1 cellular context compared by ENCODE assay signal in the genomic region with DNA sequence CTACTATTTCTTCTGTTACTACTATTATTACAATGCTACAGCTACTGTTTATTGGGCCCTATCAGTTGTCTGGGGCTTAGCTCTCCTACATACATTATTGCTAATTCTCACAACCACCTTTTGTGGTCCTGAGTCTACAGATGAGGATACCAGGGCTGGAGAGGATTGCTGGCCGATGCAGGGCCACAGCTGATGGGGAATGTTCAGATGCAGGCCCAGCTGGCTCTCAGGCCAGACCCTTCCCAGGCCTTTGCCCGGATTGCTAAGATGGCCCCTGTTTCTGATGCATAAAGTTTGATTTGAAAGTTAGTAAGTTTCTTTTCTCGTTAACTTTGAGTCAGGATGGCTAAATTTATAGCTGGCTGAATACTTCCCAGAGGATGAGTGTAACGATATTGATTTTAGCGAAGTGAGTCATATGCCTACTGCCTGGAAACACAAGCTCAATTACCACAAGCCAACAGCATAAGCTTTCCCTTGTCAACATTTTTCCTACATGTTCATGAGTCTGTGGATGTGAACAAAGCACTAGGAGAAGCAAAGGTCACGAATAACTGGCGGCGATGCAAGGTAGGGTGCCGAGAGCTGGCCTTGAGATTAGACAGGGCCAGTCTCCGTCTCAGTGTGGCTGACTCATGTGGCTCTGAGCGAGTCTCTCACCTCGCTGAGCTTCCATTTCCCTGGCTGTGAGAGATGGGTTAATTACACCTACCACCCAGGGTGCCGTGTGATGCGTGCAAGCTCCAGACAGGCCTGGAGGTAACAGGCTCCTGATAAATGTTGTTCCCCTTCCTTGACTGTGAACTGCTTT.
TF ChIP-seq lines count a peak whose summit lies in the region.

No MANE protein-coding gene starts in this region.

TF ChIP-seq in HepG2, 621 proteins besides CTCF, POLR2A, EP300 and RAD21 (continued from another document and continues in another):
- TF ChIP-seq, protein P1, sequence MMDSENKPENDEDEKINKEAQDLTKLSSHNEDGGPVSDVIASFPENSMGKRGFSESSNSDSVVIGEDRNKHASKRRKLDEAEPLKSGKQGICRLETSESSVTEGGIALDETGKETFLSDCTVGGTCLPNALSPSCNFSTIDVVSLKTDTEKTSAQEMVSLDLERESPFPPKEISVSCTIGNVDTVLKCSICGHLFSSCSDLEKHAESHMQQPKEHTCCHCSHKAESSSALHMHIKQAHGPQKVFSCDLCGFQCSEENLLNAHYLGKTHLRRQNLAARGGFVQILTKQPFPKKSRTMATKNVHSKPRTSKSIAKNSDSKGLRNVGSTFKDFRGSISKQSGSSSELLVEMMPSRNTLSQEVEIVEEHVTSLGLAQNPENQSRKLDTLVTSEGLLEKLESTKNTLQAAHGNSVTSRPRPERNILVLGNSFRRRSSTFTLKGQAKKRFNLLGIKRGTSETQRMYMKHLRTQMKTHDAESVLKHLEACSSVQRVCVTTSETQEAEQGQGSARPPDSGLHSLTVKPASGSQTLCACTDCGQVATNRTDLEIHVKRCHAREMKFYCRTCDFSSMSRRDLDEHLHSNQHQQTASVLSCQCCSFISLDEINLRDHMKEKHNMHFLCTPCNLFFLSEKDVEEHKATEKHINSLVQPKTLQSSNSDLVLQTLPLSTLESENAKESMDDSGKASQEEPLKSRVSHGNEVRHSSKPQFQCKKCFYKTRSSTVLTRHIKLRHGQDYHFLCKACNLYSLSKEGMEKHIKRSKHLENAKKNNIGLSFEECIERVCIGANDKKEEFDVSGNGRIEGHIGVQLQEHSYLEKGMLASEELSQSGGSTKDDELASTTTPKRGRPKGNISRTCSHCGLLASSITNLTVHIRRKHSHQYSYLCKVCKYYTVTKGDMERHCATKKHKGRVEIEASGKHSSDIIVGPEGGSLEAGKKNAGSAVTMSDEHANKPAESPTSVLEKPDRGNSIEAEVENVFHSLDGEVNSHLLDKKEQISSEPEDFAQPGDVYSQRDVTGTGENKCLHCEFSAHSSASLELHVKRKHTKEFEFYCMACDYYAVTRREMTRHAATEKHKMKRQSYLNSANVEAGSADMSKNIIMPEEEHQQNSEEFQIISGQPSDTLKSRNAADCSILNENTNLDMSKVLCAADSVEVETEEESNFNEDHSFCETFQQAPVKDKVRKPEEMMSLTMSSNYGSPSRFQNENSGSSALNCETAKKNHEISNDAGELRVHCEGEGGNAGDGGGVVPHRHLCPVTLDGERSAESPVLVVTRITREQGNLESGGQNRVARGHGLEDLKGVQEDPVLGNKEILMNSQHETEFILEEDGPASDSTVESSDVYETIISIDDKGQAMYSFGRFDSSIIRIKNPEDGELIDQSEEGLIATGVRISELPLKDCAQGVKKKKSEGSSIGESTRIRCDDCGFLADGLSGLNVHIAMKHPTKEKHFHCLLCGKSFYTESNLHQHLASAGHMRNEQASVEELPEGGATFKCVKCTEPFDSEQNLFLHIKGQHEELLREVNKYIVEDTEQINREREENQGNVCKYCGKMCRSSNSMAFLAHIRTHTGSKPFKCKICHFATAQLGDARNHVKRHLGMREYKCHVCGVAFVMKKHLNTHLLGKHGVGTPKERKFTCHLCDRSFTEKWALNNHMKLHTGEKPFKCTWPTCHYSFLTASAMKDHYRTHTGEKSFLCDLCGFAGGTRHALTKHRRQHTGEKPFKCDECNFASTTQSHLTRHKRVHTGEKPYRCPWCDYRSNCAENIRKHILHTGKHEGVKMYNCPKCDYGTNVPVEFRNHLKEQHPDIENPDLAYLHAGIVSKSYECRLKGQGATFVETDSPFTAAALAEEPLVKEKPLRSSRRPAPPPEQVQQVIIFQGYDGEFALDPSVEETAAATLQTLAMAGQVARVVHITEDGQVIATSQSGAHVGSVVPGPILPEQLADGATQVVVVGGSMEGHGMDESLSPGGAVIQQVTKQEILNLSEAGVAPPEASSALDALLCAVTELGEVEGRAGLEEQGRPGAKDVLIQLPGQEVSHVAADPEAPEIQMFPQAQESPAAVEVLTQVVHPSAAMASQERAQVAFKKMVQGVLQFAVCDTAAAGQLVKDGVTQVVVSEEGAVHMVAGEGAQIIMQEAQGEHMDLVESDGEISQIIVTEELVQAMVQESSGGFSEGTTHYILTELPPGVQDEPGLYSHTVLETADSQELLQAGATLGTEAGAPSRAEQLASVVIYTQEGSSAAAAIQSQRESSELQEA (CRISPR knock-in tag; IDR thresholded peaks at IDR 0.05; ENCODE audit: not compliant biosample characterization), result no peak
- TF ChIP-seq, protein P2, sequence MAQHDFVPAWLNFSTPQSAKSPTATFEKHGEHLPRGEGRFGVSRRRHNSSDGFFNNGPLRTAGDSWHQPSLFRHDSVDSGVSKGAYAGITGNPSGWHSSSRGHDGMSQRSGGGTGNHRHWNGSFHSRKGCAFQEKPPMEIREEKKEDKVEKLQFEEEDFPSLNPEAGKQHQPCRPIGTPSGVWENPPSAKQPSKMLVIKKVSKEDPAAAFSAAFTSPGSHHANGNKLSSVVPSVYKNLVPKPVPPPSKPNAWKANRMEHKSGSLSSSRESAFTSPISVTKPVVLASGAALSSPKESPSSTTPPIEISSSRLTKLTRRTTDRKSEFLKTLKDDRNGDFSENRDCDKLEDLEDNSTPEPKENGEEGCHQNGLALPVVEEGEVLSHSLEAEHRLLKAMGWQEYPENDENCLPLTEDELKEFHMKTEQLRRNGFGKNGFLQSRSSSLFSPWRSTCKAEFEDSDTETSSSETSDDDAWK (CRISPR knock-in tag; IDR thresholded peaks at IDR 0.05), result no peak
- no peak for TF ChIP-seq ZNF598 (CRISPR knock-in tag; IDR thresholded peaks at IDR 0.05; ENCODE audit: borderline replicate concordance)
- peak; percentile 90 for TF ChIP-seq ZNF331 (CRISPR knock-in tag; IDR thresholded peaks at IDR 0.05)
- no peak for TF ChIP-seq ZC3H4 (CRISPR knock-in tag; IDR thresholded peaks at IDR 0.05; ENCODE audit: borderline replicate concordance)
- no peak; the same call in none of the 2 replicates for TF ChIP-seq MIER2 (CRISPR knock-in tag; IDR thresholded peaks at IDR 0.05)
- TF ChIP-seq ZBTB7B (CRISPR knock-in tag; IDR thresholded peaks at IDR 0.05), result no peak
- TF ChIP-seq ARNT (IDR thresholded peaks at IDR 0.05), result no peak
- TF ChIP-seq CC2D1A (CRISPR knock-in tag; IDR thresholded peaks at IDR 0.05), result no peak
- TF ChIP-seq, protein P3, sequence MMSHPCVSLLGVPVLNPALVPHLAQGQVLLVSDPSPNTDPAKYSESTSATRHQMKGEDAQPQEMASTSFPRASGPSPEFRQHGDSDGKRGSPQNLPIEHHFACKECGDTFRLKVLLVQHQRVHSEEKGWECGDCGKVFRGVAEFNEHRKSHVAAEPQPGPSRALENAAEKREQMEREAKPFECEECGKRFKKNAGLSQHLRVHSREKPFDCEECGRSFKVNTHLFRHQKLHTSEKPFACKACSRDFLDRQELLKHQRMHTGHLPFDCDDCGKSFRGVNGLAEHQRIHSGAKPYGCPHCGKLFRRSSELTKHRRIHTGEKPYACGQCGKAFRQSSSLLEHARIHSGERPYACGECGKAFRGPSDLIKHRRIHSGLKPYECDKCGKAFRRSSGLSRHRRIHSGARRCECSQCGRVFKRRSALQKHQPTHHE (CRISPR knock-in tag; IDR thresholded peaks at IDR 0.05; ENCODE audit: borderline replicate concordance), result no peak
- TF ChIP-seq ZMYM3 (CRISPR knock-in tag; IDR thresholded peaks at IDR 0.05), result peak; percentile 60; the same call in 1 of the 2 replicates
- TF ChIP-seq MTA1 (CRISPR knock-in tag; IDR thresholded peaks at IDR 0.05; ENCODE audit: borderline replicate concordance), result peak; percentile 60; the same call in 1 of the 2 replicates
- peak; percentile 93 for TF ChIP-seq ONECUT2 (CRISPR knock-in tag; IDR thresholded peaks at IDR 0.05)
- TF ChIP-seq XRCC5 (optimal IDR thresholded peaks at IDR 0.05; ENCODE audit: low read length), result peak; percentile 59
- TF ChIP-seq, protein P4, sequence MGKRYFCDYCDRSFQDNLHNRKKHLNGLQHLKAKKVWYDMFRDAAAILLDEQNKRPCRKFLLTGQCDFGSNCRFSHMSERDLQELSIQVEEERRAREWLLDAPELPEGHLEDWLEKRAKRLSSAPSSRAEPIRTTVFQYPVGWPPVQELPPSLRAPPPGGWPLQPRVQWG (CRISPR knock-in tag; IDR thresholded peaks at IDR 0.05; ENCODE audit: borderline replicate concordance, low read depth), result no peak
- no peak for TF ChIP-seq CBX1 (IDR thresholded peaks at IDR 0.05; ENCODE audit: low read depth)
- peak; percentile 58; the same call in 1 of the 2 replicates for TF ChIP-seq CBX5 (CRISPR knock-in tag; IDR thresholded peaks at IDR 0.05; ENCODE audit: borderline replicate concordance)
- no peak for TF ChIP-seq ZNF713 (CRISPR knock-in tag; IDR thresholded peaks at IDR 0.05)
- TF ChIP-seq, protein P5, sequence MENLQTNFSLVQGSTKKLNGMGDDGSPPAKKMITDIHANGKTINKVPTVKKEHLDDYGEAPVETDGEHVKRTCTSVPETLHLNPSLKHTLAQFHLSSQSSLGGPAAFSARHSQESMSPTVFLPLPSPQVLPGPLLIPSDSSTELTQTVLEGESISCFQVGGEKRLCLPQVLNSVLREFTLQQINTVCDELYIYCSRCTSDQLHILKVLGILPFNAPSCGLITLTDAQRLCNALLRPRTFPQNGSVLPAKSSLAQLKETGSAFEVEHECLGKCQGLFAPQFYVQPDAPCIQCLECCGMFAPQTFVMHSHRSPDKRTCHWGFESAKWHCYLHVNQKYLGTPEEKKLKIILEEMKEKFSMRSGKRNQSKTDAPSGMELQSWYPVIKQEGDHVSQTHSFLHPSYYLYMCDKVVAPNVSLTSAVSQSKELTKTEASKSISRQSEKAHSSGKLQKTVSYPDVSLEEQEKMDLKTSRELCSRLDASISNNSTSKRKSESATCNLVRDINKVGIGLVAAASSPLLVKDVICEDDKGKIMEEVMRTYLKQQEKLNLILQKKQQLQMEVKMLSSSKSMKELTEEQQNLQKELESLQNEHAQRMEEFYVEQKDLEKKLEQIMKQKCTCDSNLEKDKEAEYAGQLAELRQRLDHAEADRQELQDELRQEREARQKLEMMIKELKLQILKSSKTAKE (CRISPR knock-in tag; IDR thresholded peaks at IDR 0.05; ENCODE audit: borderline replicate concordance), result peak; percentile 87; the same call in 1 of the 2 replicates
- TF ChIP-seq TBX2 (CRISPR knock-in tag; IDR thresholded peaks at IDR 0.05; ENCODE audit: borderline replicate concordance), result peak; percentile 94
- TF ChIP-seq, protein P6, sequence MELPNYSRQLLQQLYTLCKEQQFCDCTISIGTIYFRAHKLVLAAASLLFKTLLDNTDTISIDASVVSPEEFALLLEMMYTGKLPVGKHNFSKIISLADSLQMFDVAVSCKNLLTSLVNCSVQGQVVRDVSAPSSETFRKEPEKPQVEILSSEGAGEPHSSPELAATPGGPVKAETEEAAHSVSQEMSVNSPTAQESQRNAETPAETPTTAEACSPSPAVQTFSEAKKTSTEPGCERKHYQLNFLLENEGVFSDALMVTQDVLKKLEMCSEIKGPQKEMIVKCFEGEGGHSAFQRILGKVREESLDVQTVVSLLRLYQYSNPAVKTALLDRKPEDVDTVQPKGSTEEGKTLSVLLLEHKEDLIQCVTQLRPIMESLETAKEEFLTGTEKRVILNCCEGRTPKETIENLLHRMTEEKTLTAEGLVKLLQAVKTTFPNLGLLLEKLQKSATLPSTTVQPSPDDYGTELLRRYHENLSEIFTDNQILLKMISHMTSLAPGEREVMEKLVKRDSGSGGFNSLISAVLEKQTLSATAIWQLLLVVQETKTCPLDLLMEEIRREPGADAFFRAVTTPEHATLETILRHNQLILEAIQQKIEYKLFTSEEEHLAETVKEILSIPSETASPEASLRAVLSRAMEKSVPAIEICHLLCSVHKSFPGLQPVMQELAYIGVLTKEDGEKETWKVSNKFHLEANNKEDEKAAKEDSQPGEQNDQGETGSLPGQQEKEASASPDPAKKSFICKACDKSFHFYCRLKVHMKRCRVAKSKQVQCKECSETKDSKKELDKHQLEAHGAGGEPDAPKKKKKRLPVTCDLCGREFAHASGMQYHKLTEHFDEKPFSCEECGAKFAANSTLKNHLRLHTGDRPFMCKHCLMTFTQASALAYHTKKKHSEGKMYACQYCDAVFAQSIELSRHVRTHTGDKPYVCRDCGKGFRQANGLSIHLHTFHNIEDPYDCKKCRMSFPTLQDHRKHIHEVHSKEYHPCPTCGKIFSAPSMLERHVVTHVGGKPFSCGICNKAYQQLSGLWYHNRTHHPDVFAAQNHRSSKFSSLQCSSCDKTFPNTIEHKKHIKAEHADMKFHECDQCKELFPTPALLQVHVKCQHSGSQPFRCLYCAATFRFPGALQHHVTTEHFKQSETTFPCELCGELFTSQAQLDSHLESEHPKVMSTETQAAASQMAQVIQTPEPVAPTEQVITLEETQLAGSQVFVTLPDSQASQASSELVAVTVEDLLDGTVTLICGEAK (IDR thresholded peaks at IDR 0.05), result no peak; the same call in 1 of the 2 replicates
- TF ChIP-seq, protein P6 (CRISPR knock-in tag; IDR thresholded peaks at IDR 0.05), result peak; percentile 18
- TF ChIP-seq HHEX (CRISPR knock-in tag; IDR thresholded peaks at IDR 0.05), result peak; percentile 93
- TF ChIP-seq ZNF792 (CRISPR knock-in tag; IDR thresholded peaks at IDR 0.05), result peak; percentile 88; the same call in 1 of the 2 replicates
- TF ChIP-seq SIX1 (CRISPR knock-in tag; IDR thresholded peaks at IDR 0.05; ENCODE audit: borderline replicate concordance), result peak; percentile 46; the same call in 1 of the 2 replicates
- no peak for TF ChIP-seq SOX13 (IDR thresholded peaks at IDR 0.05)
- peak in 1 of 2 experiments; percentile 86; a peak in 2 of 4 replicates for TF ChIP-seq SOX13 (CRISPR knock-in tag; conservative IDR thresholded peaks at IDR 0.05 in 1 of 2, IDR thresholded peaks at IDR 0.05 in 1 of 2)
- TF ChIP-seq ZBTB8A (CRISPR knock-in tag; IDR thresholded peaks at IDR 0.05; ENCODE audit: borderline replicate concordance, low read depth), result no peak
- no peak for TF ChIP-seq KAT2B (IDR thresholded peaks at IDR 0.05; ENCODE audit: borderline replicate concordance, low read depth, low read length)
